ENCODE assay signal across 23 cellular contexts in the genomic region with DNA sequence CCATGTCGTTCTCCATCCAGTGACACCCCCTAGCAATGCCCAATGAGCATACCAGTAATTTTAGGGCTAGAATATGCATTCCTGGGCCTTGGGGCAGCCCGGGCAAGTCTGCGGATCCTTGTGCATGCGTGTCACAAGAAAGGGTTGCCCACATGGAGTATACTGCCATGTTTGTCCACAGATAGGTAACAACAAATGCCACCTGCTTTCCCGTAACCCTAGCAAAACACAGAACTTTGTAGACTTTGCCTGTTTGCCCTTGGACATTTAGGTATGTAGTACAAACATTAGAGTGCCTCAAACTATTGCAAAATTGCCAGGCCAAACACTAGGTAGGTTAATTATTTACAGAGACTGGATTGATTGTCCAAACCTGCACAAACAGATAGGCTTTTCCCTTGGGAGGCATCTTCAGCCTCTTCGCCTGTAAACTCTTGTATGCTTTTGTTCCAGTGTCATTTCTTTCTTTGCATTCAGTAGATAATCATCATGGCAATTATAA.
DNase-seq lines count a peak whose midpoint lies in the region; ATAC-seq and TF ChIP-seq lines count a peak whose summit lies in the region.
"Had no signal": no experiment of that assay in that cellular context is flagged by ENCODE, and none has a peak within 500 bp of the region (broad histone marks: within the 10 kb centered on the region; RNA-seq: fewer than 3 reads in every experiment).

No MANE protein-coding gene starts in this region.

- no peak overlapping the region for H3K27ac Mint-ChIP-seq in activated naive CD4-positive, alpha-beta T cell treated with anti-CD3 and anti-CD28 coated beads, Interleukin-2, amount 10 ng/mL, durations not matched to agents 7 days and 5 days
- H3K27ac Mint-ChIP-seq: activated B cell treated with CpG ODN at 0.5 μM for 24 hours; activated CD4-positive, alpha-beta memory T cell treated with anti-CD3 and anti-CD28 coated beads, Interleukin-2, amount 10 ng/mL, durations not matched to agents 7 days and 5 days; IgD-negative memory B cell; neural progenitor cell had no signal

- H3K4me3 ChIP-seq in right atrium auricular region (no peak overlapping the region), mucosa of descending colon (no peak overlapping the region)
- H3K4me3 ChIP-seq: BLaER1 treated with 17β-estradiol and CSF1 and Interleukin-3, amounts not matched to agents 10 nM and 100 nM; cardiac muscle cell; MG63; neural progenitor cell; SJSA1; uterus had no signal

- H3K4me3 Mint-ChIP-seq in activated naive CD4-positive, alpha-beta T cell treated with anti-CD3 and anti-CD28 coated beads, Interleukin-2, amount 10 ng/mL, durations not matched to agents 7 days and 5 days = no peak overlapping the region
- H3K4me3 Mint-ChIP-seq: activated B cell treated with CpG ODN at 0.5 μM for 24 hours; activated CD4-positive, alpha-beta memory T cell treated with anti-CD3 and anti-CD28 coated beads, Interleukin-2, amount 10 ng/mL, durations not matched to agents 7 days and 5 days; IgD-negative memory B cell; neural progenitor cell had no signal

- no peaks in the 10 kb centered on the region for H3K4me1 Mint-ChIP-seq in activated naive CD4-positive, alpha-beta T cell treated with anti-CD3 and anti-CD28 coated beads, Interleukin-2, amount 10 ng/mL, durations not matched to agents 7 days and 5 days
- H3K4me1 Mint-ChIP-seq: activated B cell treated with CpG ODN at 0.5 μM for 24 hours, neural progenitor cell had no signal

- no peak for ATAC-seq in left ventricle myocardium superior
- ATAC-seq in mucosa of descending colon = peak; percentile 86
- ATAC-seq: left cardiac atrium, Panc1 had no signal

- no peaks in the 10 kb centered on the region for H3K36me3 ChIP-seq in right atrium auricular region
- no peaks in the 10 kb centered on the region for H3K36me3 ChIP-seq in mucosa of descending colon (ENCODE audit: low read depth)
- H3K36me3 ChIP-seq: BLaER1 treated with 17β-estradiol and CSF1 and Interleukin-3, amounts not matched to agents 10 nM and 100 nM; MG63; neural progenitor cell; SJSA1; uterus had no signal

- H3K27me3 ChIP-seq in right atrium auricular region = no peaks in the 10 kb centered on the region
- H3K27me3 ChIP-seq: BLaER1 treated with 17β-estradiol and CSF1 and Interleukin-3, amounts not matched to agents 10 nM and 100 nM; cardiac muscle cell; MG63; neural progenitor cell; SJSA1; uterus had no signal

- H3K4me1 ChIP-seq in right atrium auricular region (no peaks in the 10 kb centered on the region), mucosa of descending colon (ENCODE audit: low read depth) (no peaks in the 10 kb centered on the region)
- H3K4me1 ChIP-seq: neural progenitor cell, uterus had no signal

- H3K36me3 Mint-ChIP-seq in activated naive CD4-positive, alpha-beta T cell treated with anti-CD3 and anti-CD28 coated beads, Interleukin-2, amount 10 ng/mL, durations not matched to agents 7 days and 5 days = no peaks in the 10 kb centered on the region
- H3K36me3 Mint-ChIP-seq: IgD-negative memory B cell had no signal

- DNase-seq in right atrium auricular region (ENCODE audit: low spot score) (peak; percentile 36), left ventricle myocardium superior (no peak), ecto neural progenitor cell (ENCODE audit: low spot score) (peak; percentile 23), mucosa of descending colon (peak in 2 of 3 donors; percentile 16 to 17), GM19240 (ENCODE audit: insufficient read length, low spot score) (no peak), NCI-H2029 (lab: John Stamatoyannopoulos, UW) (no peak), foreskin melanocyte (no peak)
- DNase-seq in activated naive CD4-positive, alpha-beta T cell treated with anti-CD3 and anti-CD28 coated beads, Interleukin-2, amount 10 ng/mL, durations not matched to agents 7 days and 5 days = no peak
- DNase-seq: amygdala, erythroblast, left cardiac atrium, MG63, NCI-H1436 treated with DMSO at 0.1 percent for 48 hours, substantia nigra, uterus had no signal

- peaks cover 12% of the 10 kb centered on the region for H3K27me3 Mint-ChIP-seq in activated naive CD4-positive, alpha-beta T cell treated with anti-CD3 and anti-CD28 coated beads, Interleukin-2, amount 10 ng/mL, durations not matched to agents 7 days and 5 days
- H3K27me3 Mint-ChIP-seq: activated B cell treated with CpG ODN at 0.5 μM for 24 hours; activated CD4-positive, alpha-beta memory T cell treated with anti-CD3 and anti-CD28 coated beads, Interleukin-2, amount 10 ng/mL, durations not matched to agents 7 days and 5 days had no signal

- intact Hi-C loops in left ventricle myocardium superior (cut with micrococcal nuclease) (no loop called here), mucosa of descending colon (cut with DNase I, micrococcal nuclease) (no loop called here)

- no peaks in the 10 kb centered on the region for H3K9me3 Mint-ChIP-seq in activated naive CD4-positive, alpha-beta T cell treated with anti-CD3 and anti-CD28 coated beads, Interleukin-2, amount 10 ng/mL, durations not matched to agents 7 days and 5 days
- H3K9me3 Mint-ChIP-seq: activated CD4-positive, alpha-beta memory T cell treated with anti-CD3 and anti-CD28 coated beads, Interleukin-2, amount 10 ng/mL, durations not matched to agents 7 days and 5 days; IgD-negative memory B cell; neural progenitor cell had no signal

- H3K9me3 ChIP-seq in right atrium auricular region (no peaks in the 10 kb centered on the region), mucosa of descending colon (no peaks in the 10 kb centered on the region)
- H3K9me3 ChIP-seq: BLaER1 treated with 17β-estradiol and CSF1 and Interleukin-3, amounts not matched to agents 10 nM and 100 nM; MG63; SJSA1; uterus had no signal

- H3K27ac ChIP-seq in right atrium auricular region = no peak overlapping the region
- H3K27ac ChIP-seq: BLaER1 treated with 17β-estradiol and CSF1 and Interleukin-3, amounts not matched to agents 10 nM and 100 nM; cardiac muscle cell; neural progenitor cell; SJSA1; uterus had no signal

- CTCF ChIA-PET in activated naive CD4-positive, alpha-beta T cell treated with anti-CD3 and anti-CD28 coated beads, Interleukin-2, amount 10 ng/mL, durations not matched to agents 7 days and 5 days (lab: Charles Lee) = no interaction called here

- TF ChIP-seq CTCF in right atrium auricular region (IDR thresholded peaks at IDR 0.05) (no peak), mucosa of descending colon (IDR thresholded peaks at IDR 0.05) (no peak)

Comparison
In these comparisons a context has a peak if more than half of its experiments do, and no peak if none do; other contexts are left out.
1. DNase-seq: peak in right atrium auricular region (single experiment), ecto neural progenitor cell (single experiment) and mucosa of descending colon (2 of 3); none in left ventricle myocardium superior (single experiment), GM19240 (single experiment), NCI-H2029 (single experiment), foreskin melanocyte (single experiment) and activated naive CD4-positive, alpha-beta T cell treated with anti-CD3 and anti-CD28 coated beads, Interleukin-2, amount 10 ng/mL, durations not matched to agents 7 days and 5 days (single experiment).